Comparison of ENCODE assay signal across 8 cellular contexts in genomic region chr17:4941027-4941610, GRCh38. TPM values are rescaled to one million over a fixed set of nuclear protein-coding genes. Genes with fewer than 3 reads are reported as not detected.
DNase-seq lines count a peak whose midpoint lies in the region; ATAC-seq and TF ChIP-seq lines count a peak whose summit lies in the region.

No MANE protein-coding gene starts in this region.

- H3K4me1 ChIP-seq in Karpas-422 (ENCODE audit: low read length) = peaks cover 58% of the 10 kb centered on the region

- DNase-seq in AG09309 (ENCODE audit: low read depth) (no peak), Karpas-422 (no peak), coronary artery (ENCODE audit: low spot score) (no peak), naive B cell (no peak), EL (no peak), dermis blood vessel endothelial cell (no peak), NCI-H446 treated with DMSO at 0.1 percent for 48 hours (lab: John Stamatoyannopoulos, UW) (no peak)

- H3K9me3 Mint-ChIP-seq in naive B cell = no peaks in the 10 kb centered on the region

- peak overlapping the region; percentile 96 for H3K4me3 ChIP-seq in AG09309 (ENCODE audit: control insufficient read depth, low read depth, low read length)
- H3K4me3 ChIP-seq in Karpas-422 (ENCODE audit: low read length) = peak overlapping the region; percentile 78
- peak overlapping the region; percentile 80 for H3K4me3 ChIP-seq in coronary artery

- H3K27ac ChIP-seq in Karpas-422 (ENCODE audit: low read length) (peak overlapping the region; percentile 91), coronary artery (peak overlapping the region; percentile 86 to 93)

- H3K36me3 ChIP-seq in Karpas-422 (ENCODE audit: insufficient read depth, low read length) = peaks cover 30% of the 10 kb centered on the region

- H3K4me3 Mint-ChIP-seq in naive B cell = peak overlapping the region; percentile 92 to 99 (median 99)

- peaks cover 12 to 35% of the 10 kb centered on the region in 2 donors for H3K36me3 Mint-ChIP-seq in naive B cell

- H3K4me2 ChIP-seq in Karpas-422 (ENCODE audit: low read depth, low read length, poor library complexity, severe bottlenecking) = peak overlapping the region; percentile 94

- H4K20me1 ChIP-seq in Karpas-422 (ENCODE audit: insufficient read depth, low read depth, low read length) = peaks cover 16% of the 10 kb centered on the region; the same call in 1 of the 2 replicates

- H3K27me3 ChIP-seq in Karpas-422 (ENCODE audit: low read length) = no peaks in the 10 kb centered on the region

- ATAC-seq in naive B cell (ENCODE audit: low read depth in 2 of 2) = no peak
- ATAC-seq in GM21390 (IDR thresholded peaks at IDR 0.05; ENCODE audit: unreplicated experiment) = no peak

- H3K79me2 ChIP-seq in Karpas-422 (ENCODE audit: low read length) = peaks cover 63% of the 10 kb centered on the region

- H3K4me1 Mint-ChIP-seq in naive B cell = peaks cover 63 to 81% (median 73%) of the 10 kb centered on the region in 3 donors

- no peak overlapping the region for H2AFZ ChIP-seq in Karpas-422 (ENCODE audit: low read length)

- H3K9me2 ChIP-seq in Karpas-422 (replicated peaks; ENCODE audit: insufficient read depth, low read length) = no peaks in the 10 kb centered on the region

- H3K9me3 ChIP-seq in Karpas-422 (ENCODE audit: low read length) = no peaks in the 10 kb centered on the region

- peak overlapping the region in 4 of 6 donors; percentile 96 to 98 (median 97) for H3K27ac Mint-ChIP-seq in naive B cell

- peak overlapping the region; percentile 95 for H3K9ac ChIP-seq in Karpas-422 (ENCODE audit: low read length)

- H3K27me3 Mint-ChIP-seq in naive B cell = no peaks in the 10 kb centered on the region

- TF ChIP-seq CTCF in AG09309 (IDR thresholded peaks at IDR 0.05; ENCODE audit: control insufficient read depth, insufficient read depth, low read depth, low read length, missing control alignments) (no peak), coronary artery (IDR thresholded peaks at IDR 0.05) (no peak)

RNA-seq across cellular contexts. Expression of gene RNF167, which starts 1.1 kb away (rescaled TPM):
- 49.9 and 50.5 TPM in 2 replicates for total RNA-seq in Karpas-422 (2014; rRNA removed; shearing (Covaris generic); ENCODE audit: low replicate concordance)
- 10 to 100 TPM; 19.9 to 25.8 (median 22.7) TPM for polyA plus RNA-seq in naive B cell (ENCODE audit: low read depth in 6 of 6)
- total RNA-seq in dermis blood vessel endothelial cell = 13.6 and 23.7 TPM in 2 replicates

RNA-seq across cellular contexts. Expression of gene SLC25A11, which starts 1.3 kb away (rescaled TPM):
- 79.0 and 79.1 TPM in 2 replicates for total RNA-seq in Karpas-422 (2014; rRNA removed; shearing (Covaris generic); ENCODE audit: low replicate concordance)
- polyA plus RNA-seq in naive B cell (ENCODE audit: low read depth in 6 of 6) = 10 to 100 TPM; 61.0 to 89.1 (median 71.4) TPM
- 59.2 and 67.8 TPM in 2 replicates for total RNA-seq in dermis blood vessel endothelial cell

RNA-seq across cellular contexts. Expression of gene PFN1, which starts 7.2 kb away (rescaled TPM):
- total RNA-seq in Karpas-422 (2014; rRNA removed; shearing (Covaris generic); ENCODE audit: low replicate concordance) = 748 and 1,567 TPM in 2 replicates
- 1,000 to 10,000 TPM; 1,151 to 1,601 (median 1,370) TPM for polyA plus RNA-seq in naive B cell (ENCODE audit: low read depth in 6 of 6)
- total RNA-seq in dermis blood vessel endothelial cell = 298 and 729 TPM in 2 replicates

RNA-seq across cellular contexts. Expression of gene GP1BA, which starts 9.0 kb away (rescaled TPM):
- not detected in 2 replicates for total RNA-seq in Karpas-422 (2014; rRNA removed; shearing (Covaris generic); ENCODE audit: low replicate concordance)
- polyA plus RNA-seq in naive B cell (ENCODE audit: low read depth in 6 of 6) = under 1 TPM in 4 of 6 donors, not detected in 2; 0.42 to 1.00 (median 0.56) TPM
- not detected in 2 replicates for total RNA-seq in dermis blood vessel endothelial cell

RNA-seq across cellular contexts. Expression of gene ENO3, which starts 9.8 kb away (rescaled TPM):
- 31.1 and 31.6 TPM in 2 replicates for total RNA-seq in Karpas-422 (2014; rRNA removed; shearing (Covaris generic); ENCODE audit: low replicate concordance)
- polyA plus RNA-seq in naive B cell (ENCODE audit: low read depth in 6 of 6) = 1 to 10 TPM in 4 of 6 donors, under 1 TPM in 1, not detected in 1; 0.79 to 3.2 (median 1.2) TPM
- total RNA-seq in dermis blood vessel endothelial cell = 3.3 and 7.0 TPM in 2 replicates
